Comparison of ENCODE assay signal across 1 cellular context in the genomic region with DNA sequence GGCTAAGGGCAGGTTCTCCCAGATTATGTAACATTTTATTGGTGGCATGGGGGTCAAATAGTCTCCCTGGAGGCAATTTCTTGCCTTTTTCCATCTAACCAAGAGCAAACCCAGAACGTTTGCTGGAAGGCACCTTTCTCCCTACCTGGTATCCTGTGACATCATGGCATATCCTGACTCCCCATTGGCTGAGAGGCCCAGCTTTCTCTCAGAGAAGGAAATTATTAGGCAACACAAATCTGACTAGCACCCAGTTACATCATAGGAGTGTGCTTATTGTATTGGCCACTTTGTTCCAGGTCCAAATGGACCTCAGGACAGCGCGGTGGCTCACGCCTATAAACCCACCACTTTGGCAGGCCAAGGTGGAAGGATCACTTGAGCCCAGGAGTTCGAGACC.
TF ChIP-seq lines count a peak whose summit lies in the region.

No MANE protein-coding gene starts in this region.

TF ChIP-seq in endothelial cell of umbilical vein, 7 proteins besides CTCF, POLR2A, EP300 and RAD21:
- TF ChIP-seq MYC (IDR thresholded peaks at IDR 0.05; ENCODE audit: low read depth, low read length), result no peak
- no peak for TF ChIP-seq GATA2 (IDR thresholded peaks at IDR 0.05; ENCODE audit: insufficient read depth, insufficient read length, low read depth, low read length)
- TF ChIP-seq EZH2 (IDR thresholded peaks at IDR 0.05; ENCODE audit: borderline replicate concordance, low read depth, low read length, severe bottlenecking), result no peak
- no peak for TF ChIP-seq FOS (IDR thresholded peaks at IDR 0.05; ENCODE audit: borderline replicate concordance, insufficient read depth, low read length)
